ENCODE assay signal across 31 cellular contexts in the genomic region with DNA sequence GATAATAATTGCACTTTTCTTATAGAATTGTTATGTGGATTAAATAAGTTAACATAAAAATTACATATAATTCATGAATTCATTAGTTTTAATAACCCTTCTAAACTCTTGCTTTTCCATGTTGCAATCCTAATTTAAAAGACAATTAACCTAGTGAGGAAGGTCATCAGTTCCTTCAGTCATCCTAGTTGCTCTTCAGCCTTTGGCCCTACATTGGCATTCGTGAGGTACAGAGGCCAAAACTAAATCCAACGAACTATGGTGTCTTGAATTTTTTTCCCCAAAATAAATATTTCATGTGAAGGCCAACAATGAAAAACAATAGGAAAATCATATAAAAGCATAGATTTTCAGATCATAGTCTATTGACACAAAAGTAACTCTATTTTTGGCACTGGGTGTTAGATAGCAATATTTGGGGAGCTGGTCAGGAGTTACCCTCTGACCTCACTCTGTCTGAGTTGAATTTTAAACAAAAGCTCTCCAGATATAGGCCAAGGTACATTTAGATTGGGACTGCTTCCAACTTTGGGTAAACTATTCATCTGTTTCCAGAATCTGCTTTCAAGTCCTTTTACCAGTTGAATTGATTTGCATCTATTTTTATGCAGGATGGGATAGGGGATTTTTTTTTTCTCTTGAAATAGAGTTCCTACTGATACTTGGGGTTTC.
"Had no signal": no experiment of that assay in that cellular context is flagged by ENCODE, and none has a peak within 500 bp of the region (broad histone marks: within the 10 kb centered on the region; RNA-seq: fewer than 3 reads in every experiment).

No MANE protein-coding gene starts in this region.

- H3K9ac ChIP-seq: neural progenitor cell, parathyroid adenoma had no signal

- H3K36me3 Mint-ChIP-seq: natural killer cell; neural progenitor cell; stimulated activated memory B cell treated with anti-CD40 and anti-IgM and Interleukin-4, amounts not matched to agents 10 μg/mL and 1 μg/mL and 100 μg/mL, for 72 hours; type B pancreatic cell had no signal

- DNase-seq: natural killer cell; occipital lobe; ovary; posterior cingulate gyrus; psoas muscle; spleen; stimulated activated CD4-positive, alpha-beta T cell treated with anti-CD3 and anti-CD28 coated beads, Interleukin-12 subunit alpha, Interleukin-12 subunit beta, amount 100 ng/mL, for 4 hours; stimulated activated CD4-positive, alpha-beta T cell treated with anti-CD3 and anti-CD28 coated beads, Interleukin-1b, Interleukin-23, amount 100 ng/mL, for 48 hours; stimulated activated CD4-positive, alpha-beta T cell treated with anti-CD3 and anti-CD28 coated beads, Interleukin-4, amount 100 ng/mL, for 1 hour; stimulated activated CD4-positive, alpha-beta T cell treated with anti-CD3 and anti-CD28 coated beads, Interleukin-4, amount 100 ng/mL, for 4 hours; stimulated activated CD8-positive, alpha-beta memory T cell treated with anti-CD3 and anti-CD28 coated beads, Interleukin-4, amount 100 ng/mL, for 48 hours; stimulated activated naive CD4-positive, alpha-beta T cell; stimulated activated naive CD8-positive, alpha-beta T cell treated with anti-CD3 and anti-CD28 coated beads, Interleukin-15, amount 100 ng/mL, for 72 hours; stimulated activated naive CD8-positive, alpha-beta T cell treated with anti-CD3 and anti-CD28 coated beads, Interleukin-15, Interleukin-2, amounts not matched to agents 100 U/mL and 50 U/mL, for 24 hours; substantia nigra; testis; tibial artery; transverse colon; upper lobe of right lung; uterus had no signal

- H3K36me3 ChIP-seq: neural progenitor cell, ovary, spleen, suprapubic skin, transverse colon, upper lobe of right lung, uterus had no signal

- H3K4me1 Mint-ChIP-seq: natural killer cell; nephron; neural progenitor cell; stimulated activated memory B cell treated with anti-CD40 and anti-IgM and Interleukin-4, amounts not matched to agents 10 μg/mL and 1 μg/mL and 100 μg/mL, for 72 hours; stimulated activated naive CD8-positive, alpha-beta T cell treated with anti-CD3 and anti-CD28 coated beads, Interleukin-15, amount 100 ng/mL, for 72 hours had no signal

- H3K9me3 Mint-ChIP-seq: natural killer cell; nephron; neural progenitor cell; stimulated activated memory B cell treated with anti-CD40 and anti-IgM and Interleukin-4, amounts not matched to agents 10 μg/mL and 1 μg/mL and 100 μg/mL, for 72 hours; type B pancreatic cell had no signal

- H2AFZ ChIP-seq: neural progenitor cell, parathyroid adenoma had no signal

- ATAC-seq: natural killer cell; psoas muscle; right cardiac atrium; sciatic nerve; stimulated activated memory B cell treated with anti-CD40 and anti-IgM and Interleukin-4, amounts not matched to agents 10 μg/mL and 1 μg/mL and 100 μg/mL, for 72 hours; stimulated activated naive CD8-positive, alpha-beta T cell treated with anti-CD3 and anti-CD28 coated beads, Interleukin-15, amount 100 ng/mL, for 72 hours; stimulated activated naive CD8-positive, alpha-beta T cell treated with anti-CD3 and anti-CD28 coated beads, Interleukin-15, Interleukin-2, amounts not matched to agents 100 U/mL and 50 U/mL, for 24 hours; upper lobe of right lung had no signal

- H3K9me3 ChIP-seq: ovary, psoas muscle, spleen, suprapubic skin, testis, tibial artery, transverse colon, upper lobe of right lung, uterus had no signal

- H3K27ac ChIP-seq: neural progenitor cell, ovary, parathyroid adenoma, psoas muscle, skin epidermis, spleen, suprapubic skin, testis, tibial artery, transverse colon, upper lobe of right lung, uterus had no signal

- H3K4me2 ChIP-seq: neural progenitor cell, smooth muscle cell had no signal

- H3K27me3 ChIP-seq: neural progenitor cell, ovary, spleen, suprapubic skin, testis, tibial artery, transverse colon, upper lobe of right lung, uterus had no signal

- H3K27ac Mint-ChIP-seq: natural killer cell; nephron; neural progenitor cell; progenitor cell of endocrine pancreas; stimulated activated memory B cell treated with anti-CD40 and anti-IgM and Interleukin-4, amounts not matched to agents 10 μg/mL and 1 μg/mL and 100 μg/mL, for 72 hours; stimulated activated naive CD8-positive, alpha-beta T cell treated with anti-CD3 and anti-CD28 coated beads, Interleukin-15, amount 100 ng/mL, for 72 hours; type B pancreatic cell had no signal

- H3K4me1 ChIP-seq: neural progenitor cell, parathyroid adenoma, psoas muscle, spleen, suprapubic skin, testis, tibial artery, transverse colon, upper lobe of right lung, uterus had no signal

- H3K4me3 ChIP-seq: neural progenitor cell, ovary, psoas muscle, skin epidermis, smooth muscle cell, spleen, suprapubic skin, testis, tibial artery, transverse colon, upper lobe of right lung, uterus had no signal

- H3K27me3 Mint-ChIP-seq: stimulated activated memory B cell treated with anti-CD40 and anti-IgM and Interleukin-4, amounts not matched to agents 10 μg/mL and 1 μg/mL and 100 μg/mL, for 72 hours; type B pancreatic cell had no signal

- H3K4me3 Mint-ChIP-seq: natural killer cell; nephron; neural progenitor cell; stimulated activated memory B cell treated with anti-CD40 and anti-IgM and Interleukin-4, amounts not matched to agents 10 μg/mL and 1 μg/mL and 100 μg/mL, for 72 hours; stimulated activated naive CD8-positive, alpha-beta T cell treated with anti-CD3 and anti-CD28 coated beads, Interleukin-15, amount 100 ng/mL, for 72 hours; type B pancreatic cell had no signal

- H3K79me2 ChIP-seq: parathyroid adenoma had no signal
